1 cellular context compared by ENCODE assay signal in the genomic region with DNA sequence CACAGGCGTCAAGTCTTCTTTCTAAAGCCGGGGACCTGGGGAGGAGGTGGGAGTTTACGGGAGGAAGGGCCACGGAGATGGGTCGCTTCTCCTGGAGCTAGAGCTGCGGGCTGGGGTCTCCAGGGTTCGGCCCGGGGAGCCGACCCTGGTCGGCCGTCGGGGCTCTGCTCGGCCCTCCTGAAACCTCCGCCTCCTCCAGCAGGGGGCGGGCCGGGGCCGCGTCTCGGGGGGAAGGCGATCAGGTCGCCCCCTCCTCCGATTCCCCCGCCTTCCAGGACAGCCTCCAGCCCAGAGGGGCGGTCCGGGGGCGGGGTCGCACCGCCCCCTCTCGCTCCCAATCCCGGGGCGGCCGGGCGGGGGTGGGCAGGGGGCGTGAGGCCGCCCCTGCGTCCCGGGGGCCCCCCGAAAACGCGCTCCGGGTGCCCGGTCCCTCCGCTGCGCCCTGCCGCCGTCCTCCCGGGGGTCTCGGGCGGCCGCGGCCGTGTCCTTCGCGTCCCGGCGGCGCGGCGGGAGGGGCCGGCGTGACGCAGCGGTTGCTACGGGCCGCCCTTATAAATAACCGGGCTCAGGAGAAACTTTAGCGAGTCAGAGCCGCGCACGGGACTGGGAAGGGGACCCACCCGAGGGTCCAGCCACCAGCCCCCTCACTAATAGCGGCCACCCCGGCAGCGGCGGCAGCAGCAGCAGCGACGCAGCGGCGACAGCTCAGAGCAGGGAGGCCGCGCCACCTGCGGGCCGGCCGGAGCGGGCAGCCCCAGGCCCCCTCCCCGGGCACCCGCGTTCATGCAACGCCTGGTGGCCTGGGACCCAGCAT.
A peak's percentile ranks its signal among the peaks of the same experiment; 100 is the strongest.
TF ChIP-seq lines count a peak whose summit lies in the region.

A gene (plus strand): TSS at position 580 of the 814 bp plus-strand sequence. CDS start 204 bp downstream, at position 784.

TF ChIP-seq in HEK293, 187 proteins besides CTCF, POLR2A, EP300 and RAD21 (continued from another document):
- no peak for TF ChIP-seq ZNF354C (tag by site-specific recombination; IDR thresholded peaks at IDR 0.05; ENCODE audit: borderline replicate concordance, low read depth)
- TF ChIP-seq, protein P1, sequence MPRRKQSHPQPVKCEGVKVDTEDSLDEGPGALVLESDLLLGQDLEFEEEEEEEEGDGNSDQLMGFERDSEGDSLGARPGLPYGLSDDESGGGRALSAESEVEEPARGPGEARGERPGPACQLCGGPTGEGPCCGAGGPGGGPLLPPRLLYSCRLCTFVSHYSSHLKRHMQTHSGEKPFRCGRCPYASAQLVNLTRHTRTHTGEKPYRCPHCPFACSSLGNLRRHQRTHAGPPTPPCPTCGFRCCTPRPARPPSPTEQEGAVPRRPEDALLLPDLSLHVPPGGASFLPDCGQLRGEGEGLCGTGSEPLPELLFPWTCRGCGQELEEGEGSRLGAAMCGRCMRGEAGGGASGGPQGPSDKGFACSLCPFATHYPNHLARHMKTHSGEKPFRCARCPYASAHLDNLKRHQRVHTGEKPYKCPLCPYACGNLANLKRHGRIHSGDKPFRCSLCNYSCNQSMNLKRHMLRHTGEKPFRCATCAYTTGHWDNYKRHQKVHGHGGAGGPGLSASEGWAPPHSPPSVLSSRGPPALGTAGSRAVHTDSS (tag by site-specific recombination; IDR thresholded peaks at IDR 0.05) = peak; percentile 39; the same call in 1 of the 2 replicates
- TF ChIP-seq ZNF654 (tag by site-specific recombination; IDR thresholded peaks at IDR 0.05; ENCODE audit: low read depth) = peak; percentile 48
- no peak for TF ChIP-seq ZNF776 (tag by site-specific recombination; IDR thresholded peaks at IDR 0.05; ENCODE audit: borderline replicate concordance)
- TF ChIP-seq ZNF433 (tag by site-specific recombination; IDR thresholded peaks at IDR 0.05; ENCODE audit: low read depth) = no peak
- no peak for TF ChIP-seq ZNF747 (tag by site-specific recombination; IDR thresholded peaks at IDR 0.05)
- no peak for TF ChIP-seq ZNF2 (tag by site-specific recombination; IDR thresholded peaks at IDR 0.05)
- TF ChIP-seq ZNF529 (tag by site-specific recombination; IDR thresholded peaks at IDR 0.05; ENCODE audit: insufficient replicate concordance) = no peak
- no peak for TF ChIP-seq ZNF521 (tag by site-specific recombination; IDR thresholded peaks at IDR 0.05)
- TF ChIP-seq ZNF394 (tag by site-specific recombination; IDR thresholded peaks at IDR 0.05; ENCODE audit: borderline replicate concordance) = no peak
- TF ChIP-seq ZFP69B (tag by site-specific recombination; IDR thresholded peaks at IDR 0.05) = peak; percentile 75
- no peak for TF ChIP-seq ZNF621 (tag by site-specific recombination; IDR thresholded peaks at IDR 0.05)
- TF ChIP-seq ZIC2 (tag by site-specific recombination; IDR thresholded peaks at IDR 0.05) = peak; percentile 31; the same call in 1 of the 2 replicates
- TF ChIP-seq TRIM28 (IDR thresholded peaks at IDR 0.05; ENCODE audit: borderline replicate concordance, low read length) = no peak
